30 cellular contexts compared by ENCODE assay signal in the genomic region with DNA sequence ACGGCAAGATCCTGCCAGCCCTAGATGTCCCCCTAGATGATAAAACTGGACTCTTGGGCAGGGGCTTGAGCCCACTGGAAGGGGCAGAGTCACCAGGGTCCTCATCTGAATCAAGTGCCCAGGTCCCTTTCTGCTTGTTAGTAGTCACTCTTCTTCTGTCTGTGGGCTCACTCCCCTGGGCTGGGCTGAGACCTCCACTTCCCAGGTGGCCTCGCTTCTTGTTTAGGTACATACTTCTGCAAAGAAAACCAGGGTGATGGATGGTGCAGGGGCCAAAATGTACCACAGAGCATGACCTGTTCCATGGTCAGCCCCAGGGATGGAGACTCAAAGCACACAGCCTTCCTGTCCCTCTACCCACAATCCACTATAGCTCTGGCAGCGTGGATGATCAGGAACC. TPM values are rescaled to one million over a fixed set of nuclear protein-coding genes. Genes with fewer than 3 reads are reported as not detected.
"Had no signal": no experiment of that assay in that cellular context is flagged by ENCODE, and none has a peak within 500 bp of the region (broad histone marks: within the 10 kb centered on the region; RNA-seq: fewer than 3 reads in every experiment).

No MANE protein-coding gene starts in this region.

- H3K4me1 Mint-ChIP-seq: natural killer cell, neural crest cell had no signal

- H3K36me3 Mint-ChIP-seq: natural killer cell had no signal

- DNase-seq: cortex of kidney; effector CD4-positive, alpha-beta T cell; foreskin keratinocyte; left cardiac atrium; mammary epithelial cell; mesendoderm; natural killer cell; stimulated activated CD4-positive, alpha-beta T cell treated with anti-CD3 and anti-CD28 coated beads, Interleukin-12 subunit alpha, Interleukin-12 subunit beta, amount 100 ng/mL, for 4 hours; stimulated activated CD4-positive, alpha-beta T cell treated with anti-CD3 and anti-CD28 coated beads, Interleukin-1b, Interleukin-23, amount 100 ng/mL, for 48 hours; stimulated activated CD4-positive, alpha-beta T cell treated with anti-CD3 and anti-CD28 coated beads, Interleukin-4, amount 100 ng/mL, for 1 hour; stimulated activated CD8-positive, alpha-beta memory T cell treated with anti-CD3 and anti-CD28 coated beads, Interleukin-4, amount 100 ng/mL, for 48 hours; stimulated activated naive CD4-positive, alpha-beta T cell; stimulated activated naive CD8-positive, alpha-beta T cell treated with anti-CD3 and anti-CD28 coated beads, Interleukin-15, amount 100 ng/mL, for 72 hours had no signal

- H3K27ac ChIP-seq: esophagus muscularis mucosa, foreskin keratinocyte, gastroesophageal sphincter, heart left ventricle, hepatocyte, parathyroid adenoma, right lobe of liver, suprapubic skin had no signal

- H3K27ac Mint-ChIP-seq: natural killer cell; progenitor cell of endocrine pancreas; stimulated activated naive CD8-positive, alpha-beta T cell treated with anti-CD3 and anti-CD28 coated beads, Interleukin-15, amount 100 ng/mL, for 72 hours had no signal

- FAIRE-seq: endothelial cell of umbilical vein, islet of Langerhans, urothelium cell line had no signal

- ATAC-seq: gastroesophageal sphincter; natural killer cell; stimulated activated naive CD8-positive, alpha-beta T cell treated with anti-CD3 and anti-CD28 coated beads, Interleukin-15, amount 100 ng/mL, for 72 hours had no signal

- H3K27me3 ChIP-seq: right lobe of liver had no signal

- H3K36me3 ChIP-seq: esophagus muscularis mucosa, gastroesophageal sphincter, heart left ventricle, left lung, right lobe of liver, suprapubic skin had no signal

- H3K4me3 Mint-ChIP-seq: natural killer cell; stimulated activated naive CD8-positive, alpha-beta T cell treated with anti-CD3 and anti-CD28 coated beads, Interleukin-15, amount 100 ng/mL, for 72 hours had no signal

- H3K4me3 ChIP-seq: hepatocyte had no signal

- H3K4me1 ChIP-seq: foreskin keratinocyte, parathyroid adenoma had no signal

- H3K9me3 ChIP-seq: esophagus muscularis mucosa, gastroesophageal sphincter, heart left ventricle, left lung, right lobe of liver, suprapubic skin had no signal

RNA-seq across cellular contexts. Expression of gene SLC46A2, which starts 0.8 kb away (rescaled TPM):
- total RNA-seq: endothelial cell of umbilical vein, epithelial cell of proximal tubule, fibroblast of lung, foreskin keratinocyte, hepatocyte, kidney epithelial cell, left cardiac atrium, mammary epithelial cell, neural crest cell, progenitor cell of endocrine pancreas, smooth muscle cell had no signal
- polyA plus RNA-seq: endothelial cell of umbilical vein, fibroblast of lung, foreskin keratinocyte, hepatocyte, mammary epithelial cell, smooth muscle cell had no signal
